ENCODE assay signal across 10 cellular contexts in the genomic region with DNA sequence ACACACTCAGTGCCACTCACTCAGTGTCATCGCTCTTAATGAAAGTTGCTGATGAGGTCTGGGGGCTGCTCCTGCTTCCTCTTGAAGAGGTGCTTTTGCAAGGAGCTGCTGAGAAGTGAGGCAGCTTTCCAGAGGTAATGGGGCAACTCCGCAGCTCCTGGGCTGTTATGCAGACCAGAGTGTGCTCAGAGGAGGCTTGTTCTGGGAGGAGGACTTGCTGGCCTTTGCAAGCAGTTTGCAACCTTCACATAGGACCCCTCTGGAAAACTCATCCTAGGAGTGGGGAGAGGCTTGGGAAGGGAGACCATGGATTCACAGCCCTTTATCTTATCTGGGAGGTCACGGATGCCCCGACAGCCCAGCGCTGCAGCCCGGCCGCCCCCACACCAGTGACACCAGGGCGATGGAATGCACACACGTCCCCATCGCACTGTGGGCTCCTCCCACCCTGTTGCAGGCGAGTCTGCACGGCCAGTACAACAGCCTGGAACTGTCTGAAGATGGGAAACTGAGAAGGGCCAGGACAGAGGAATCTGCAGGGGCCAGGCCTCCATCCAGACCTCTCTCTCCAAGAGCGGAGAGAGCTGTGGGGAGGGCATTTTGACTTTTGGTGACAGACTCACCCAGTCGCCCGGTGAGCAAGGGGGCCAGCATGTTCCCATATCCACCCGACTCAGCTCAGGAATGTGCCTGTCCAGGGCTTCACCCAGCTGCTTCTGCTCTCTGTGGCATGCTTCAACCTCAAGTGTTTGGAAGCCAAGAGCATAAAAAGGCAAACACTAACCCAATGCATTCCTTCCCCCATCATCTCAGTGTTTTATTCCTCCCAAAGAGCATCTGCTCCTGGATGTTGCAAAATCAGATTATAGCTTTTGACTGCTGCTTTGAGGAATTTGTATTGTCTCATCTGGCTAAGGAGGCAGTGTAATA.
DNase-seq lines count a peak whose midpoint lies in the region; ATAC-seq and TF ChIP-seq lines count a peak whose summit lies in the region.
"Had no signal": no experiment of that assay in that cellular context is flagged by ENCODE, and none has a peak within 500 bp of the region (broad histone marks: within the 10 kb centered on the region; RNA-seq: fewer than 3 reads in every experiment).

No MANE protein-coding gene starts in this region.

- no peaks in the 10 kb centered on the region for H3K4me1 Mint-ChIP-seq in T-helper 17 cell
- no peaks in the 10 kb centered on the region for H3K4me1 Mint-ChIP-seq in T-cell

- H3K9me3 ChIP-seq in adrenal gland (replicated peaks in 1 of 3) (no peaks in the 10 kb centered on the region), T-helper 17 cell (ENCODE audit: control insufficient read depth, low read length, poor library complexity, severe bottlenecking) (no peaks in the 10 kb centered on the region)

- TF ChIP-seq CTCF in adrenal gland (IDR thresholded peaks at IDR 0.05) = no peak

- H3K4me3 Mint-ChIP-seq in T-helper 17 cell (no peak overlapping the region), T-cell (no peak overlapping the region)
- H3K4me3 Mint-ChIP-seq: activated CD8-positive, alpha-beta T cell treated with anti-CD3 and anti-CD28 coated beads for 36 hours had no signal

- H3K36me3 Mint-ChIP-seq in T-helper 17 cell (ENCODE audit: low read depth) (no peaks in the 10 kb centered on the region), T-cell (no peaks in the 10 kb centered on the region)

- H3K4me1 ChIP-seq in adrenal gland (replicated peaks in 1 of 2) = peaks cover 14 to 27% of the 10 kb centered on the region in 2 donors

- no peak overlapping the region for H3K4me3 ChIP-seq in adrenal gland

- CTCF ChIA-PET in T-cell (lab: Charles Lee) = no interaction called here

- TF ChIP-seq POLR2A in adrenal gland (IDR thresholded peaks at IDR 0.05) = no peak

- H3K9me3 Mint-ChIP-seq in T-cell = peaks cover 0 to 5% (median 0%) of the 10 kb centered on the region in 3 donors
- H3K9me3 Mint-ChIP-seq: activated CD8-positive, alpha-beta T cell treated with anti-CD3 and anti-CD28 coated beads for 36 hours had no signal

- peak overlapping the region in 1 of 5 donors; percentile 62 for H3K27ac ChIP-seq in adrenal gland

- H3K27me3 Mint-ChIP-seq in T-helper 17 cell (peaks cover 33% of the 10 kb centered on the region), T-cell (peaks cover 3 to 31% of the 10 kb centered on the region in 2 donors)

- H3K36me3 ChIP-seq in adrenal gland (replicated peaks in 1 of 2) = no peaks in the 10 kb centered on the region

- ATAC-seq in left ventricle myocardium superior (peak; percentile 81), sciatic nerve (peak; percentile 76), T-helper 17 cell (no peak), T-cell (replicated peaks in 1 of 4) (no peak)
- ATAC-seq: activated CD8-positive, alpha-beta T cell treated with anti-CD3 and anti-CD28 coated beads for 36 hours had no signal

- no peaks in the 10 kb centered on the region for H3K27me3 ChIP-seq in adrenal gland

- 41 to 73% (median 55%) methylated on average over 2 to 16 of the region's 16 CpGs for WGBS in adrenal gland, 4 donors

- intact Hi-C loops in adrenal gland (cut with DNase I) (no loop called here), left ventricle myocardium superior (cut with micrococcal nuclease) (no loop called here), sciatic nerve (cut with DNase I) (no loop called here)

- DNase-seq in GM03348 (ENCODE audit: low spot score) (peak; percentile 94), adrenal gland (peak in 6 of 7 donors; percentile 70 to 79 (median 75)), left ventricle myocardium superior (peak; percentile 57), sciatic nerve (ENCODE audit: low spot score) (no peak), T-helper 17 cell (no peak), NCI-H1417 (lab: John Stamatoyannopoulos, UW) (no peak), T-cell (no peak)
- DNase-seq in stimulated activated naive CD4-positive, alpha-beta T cell treated with Interleukin-2 at 50 U/mL for 16 hours (lab: John Stamatoyannopoulos, UW) = no peak
- DNase-seq: activated CD8-positive, alpha-beta T cell treated with anti-CD3 and anti-CD28 coated beads for 36 hours; NCI-H82 had no signal

- H3K27ac Mint-ChIP-seq in T-helper 17 cell (no peak overlapping the region), T-cell (no peak overlapping the region)
- H3K27ac Mint-ChIP-seq: activated CD8-positive, alpha-beta T cell treated with anti-CD3 and anti-CD28 coated beads for 36 hours had no signal

- POLR2A ChIA-PET in T-cell (lab: Charles Lee) = no interaction called here

Comparison
In these comparisons a context has a peak if more than half of its experiments do, and no peak if none do; other contexts are left out.
1. DNase-seq: peak in GM03348 (single experiment), adrenal gland (6 of 7) and left ventricle myocardium superior (single experiment); none in sciatic nerve (single experiment), T-helper 17 cell (0 of 3), stimulated activated naive CD4-positive, alpha-beta T cell treated with Interleukin-2 at 50 U/mL for 16 hours (single experiment), NCI-H1417 (0 of 3) and T-cell (0 of 34).
2. ATAC-seq: peak in left ventricle myocardium superior (single experiment) and sciatic nerve (single experiment); none in T-helper 17 cell (single experiment) and T-cell (0 of 4).